In the genomic region with DNA sequence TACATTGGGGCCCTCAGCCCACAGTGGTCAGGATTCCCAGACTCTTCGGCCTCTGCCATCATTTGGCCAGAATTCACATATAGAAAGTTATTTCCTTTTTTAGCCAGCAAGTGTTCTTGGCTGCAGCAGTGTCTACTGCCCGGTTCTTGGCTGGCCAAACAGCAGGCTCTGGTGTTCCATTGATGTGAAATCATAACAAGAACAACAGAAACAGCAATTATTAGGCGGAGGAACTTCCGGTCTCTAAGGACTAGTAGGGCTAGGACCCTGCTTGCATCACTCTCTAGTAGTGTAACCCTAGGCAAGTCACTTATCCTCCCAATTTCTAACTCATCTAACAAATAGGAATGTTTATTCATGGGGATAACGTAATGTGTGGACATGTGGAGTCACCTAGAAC, we compare ENCODE assay signal across 2 cellular contexts.
TF ChIP-seq lines count a peak whose summit lies in the region.

No MANE protein-coding gene starts in this region.

TF ChIP-seq in K562, 482 proteins besides CTCF, POLR2A, EP300 and RAD21:
- TF ChIP-seq NFATC3 (IDR thresholded peaks at IDR 0.05) (no peak), RBFOX2 (IDR thresholded peaks at IDR 0.05; ENCODE audit: low read depth, low read length) (no peak), SREBF1 (IDR thresholded peaks at IDR 0.05; ENCODE audit: borderline replicate concordance, low read depth, low read length) (no peak), ZNF121 (CRISPR knock-in tag; conservative IDR thresholded peaks at IDR 0.05) (no peak)
- TF ChIP-seq, protein P1, sequence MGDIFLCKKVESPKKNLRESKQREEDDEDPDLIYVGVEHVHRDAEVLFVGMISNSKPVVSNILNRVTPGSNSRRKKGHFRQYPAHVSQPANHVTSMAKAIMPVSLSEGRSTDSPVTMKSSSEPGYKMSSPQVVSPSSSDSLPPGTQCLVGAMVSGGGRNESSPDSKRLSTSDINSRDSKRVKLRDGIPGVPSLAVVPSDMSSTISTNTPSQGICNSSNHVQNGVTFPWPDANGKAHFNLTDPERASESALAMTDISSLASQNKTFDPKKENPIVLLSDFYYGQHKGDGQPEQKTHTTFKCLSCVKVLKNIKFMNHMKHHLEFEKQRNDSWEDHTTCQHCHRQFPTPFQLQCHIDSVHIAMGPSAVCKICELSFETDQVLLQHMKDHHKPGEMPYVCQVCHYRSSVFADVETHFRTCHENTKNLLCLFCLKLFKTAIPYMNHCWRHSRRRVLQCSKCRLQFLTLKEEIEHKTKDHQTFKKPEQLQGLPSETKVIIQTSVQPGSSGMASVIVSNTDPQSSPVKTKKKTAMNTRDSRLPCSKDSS (IDR thresholded peaks at IDR 0.05; ENCODE audit: low read depth, partially characterized antibody) = no peak
- TF ChIP-seq, protein P2, sequence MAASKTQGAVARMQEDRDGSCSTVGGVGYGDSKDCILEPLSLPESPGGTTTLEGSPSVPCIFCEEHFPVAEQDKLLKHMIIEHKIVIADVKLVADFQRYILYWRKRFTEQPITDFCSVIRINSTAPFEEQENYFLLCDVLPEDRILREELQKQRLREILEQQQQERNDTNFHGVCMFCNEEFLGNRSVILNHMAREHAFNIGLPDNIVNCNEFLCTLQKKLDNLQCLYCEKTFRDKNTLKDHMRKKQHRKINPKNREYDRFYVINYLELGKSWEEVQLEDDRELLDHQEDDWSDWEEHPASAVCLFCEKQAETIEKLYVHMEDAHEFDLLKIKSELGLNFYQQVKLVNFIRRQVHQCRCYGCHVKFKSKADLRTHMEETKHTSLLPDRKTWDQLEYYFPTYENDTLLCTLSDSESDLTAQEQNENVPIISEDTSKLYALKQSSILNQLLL (CRISPR knock-in tag; IDR thresholded peaks at IDR 0.05; ENCODE audit: borderline replicate concordance) = no peak

TF ChIP-seq in H1, 55 proteins besides CTCF, POLR2A, EP300 and RAD21:
- TF ChIP-seq JUN (IDR thresholded peaks at IDR 0.05; ENCODE audit: low read depth, low read length) = no peak
- no peak for TF ChIP-seq BCL11A (IDR thresholded peaks at IDR 0.05; ENCODE audit: low read depth in 2 of 2, low read length in 2 of 2)
- TF ChIP-seq POLR2AphosphoS5 (IDR thresholded peaks at IDR 0.05; ENCODE audit: low read depth, low read length) = no peak
- no peak for TF ChIP-seq TEAD4 (IDR thresholded peaks at IDR 0.05; ENCODE audit: low read depth, low read length)
- no peak for TF ChIP-seq ATF2 (IDR thresholded peaks at IDR 0.05; ENCODE audit: low read length)
- no peak for TF ChIP-seq HDAC2 (IDR thresholded peaks at IDR 0.05; ENCODE audit: borderline replicate concordance in 1 of 2, low read depth in 2 of 2, low read length in 2 of 2)
- TF ChIP-seq TBP (IDR thresholded peaks at IDR 0.05; ENCODE audit: low read depth, low read length) = no peak
- TF ChIP-seq RBBP5 (IDR thresholded peaks at IDR 0.05; ENCODE audit: borderline replicate concordance, low read depth, low read length) = no peak
- TF ChIP-seq CHD2 (IDR thresholded peaks at IDR 0.05; ENCODE audit: low read length) = no peak
